ENCODE assay signal across 8 cellular contexts in genomic region chr12:89708793-89709156, GRCh38. TPM values are rescaled to one million over a fixed set of nuclear protein-coding genes. Genes with fewer than 3 reads are reported as not detected.
DNase-seq lines count a peak whose midpoint lies in the region; ATAC-seq and TF ChIP-seq lines count a peak whose summit lies in the region.

Gene ATP2B1, minus strand, starts transcription at chr12:89708838. Its CDS starts 52,952 bp downstream, at chr12:89655886.

- ATAC-seq in CD4-positive, alpha-beta T cell (ENCODE audit: poor library complexity) = peak; percentile 54
- ATAC-seq in GM19395 (IDR thresholded peaks at IDR 0.05; ENCODE audit: unreplicated experiment) (peak; percentile 59), HG03558 (IDR thresholded peaks at IDR 0.05; ENCODE audit: extremely low read depth, unreplicated experiment) (peak; percentile 49)

- CTCF ChIA-PET in CD4-positive, alpha-beta T cell (lab: Charles Lee) = interaction anchor here (1.2 to 2.6 kb wide), 8 partner anchors 53 to 394 kb away, joined by 3 to 8 read pairs (median 5); partner anchors contain the start of gene GALNT4

- intact Hi-C loops in CD4-positive, alpha-beta T cell (cut with DNase I, micrococcal nuclease) = loop anchor here (1.0 to 10.0 kb wide), 6 partner anchors 46 to 396 kb away; partner anchors contain the start of gene POC1B (in 2 of the 2)

- DNase-seq in CD4-positive, alpha-beta T cell = peak; percentile 68 to 87 (median 77)
- peak; percentile 83 to 87 for DNase-seq in NOMO-1 (lab: John Stamatoyannopoulos, UW; ENCODE audit: unreplicated experiment in 2 of 2)
- peak; percentile 33 for DNase-seq in activated CD8-positive, alpha-beta memory T cell treated with anti-CD3 and anti-CD28 coated beads, Interleukin-2, amount 50 U/mL, for 1 hour (ENCODE audit: extremely low read depth)
- peak; percentile 95 for DNase-seq in endodermal cell
- peak; percentile 70 to 86 for DNase-seq in mesothelial cell of epicardium (ENCODE audit: low spot score in 2 of 2, unreplicated experiment in 2 of 2)
- peak; percentile 66 to 69 for DNase-seq in stimulated activated CD8-positive, alpha-beta memory T cell treated with anti-CD3 and anti-CD28 coated beads, Interleukin-2, amount 100 ng/mL, for 1 hour (ENCODE audit: low read depth in 2 of 2)

- H3K36me3 Mint-ChIP-seq in CD4-positive, alpha-beta T cell (ENCODE audit: low read depth) = peaks cover 23% of the 10 kb centered on the region
- H3K36me3 Mint-ChIP-seq in endodermal cell (ENCODE audit: low read depth) (no peaks in the 10 kb centered on the region), mesothelial cell of epicardium (peaks cover 6% of the 10 kb centered on the region)

- no peaks in the 10 kb centered on the region for H3K9me3 Mint-ChIP-seq in CD4-positive, alpha-beta T cell
- H3K9me3 Mint-ChIP-seq in endodermal cell (peaks cover 4% of the 10 kb centered on the region), mesothelial cell of epicardium (peaks cover 5% of the 10 kb centered on the region)

- TF ChIP-seq CTCF in CD4-positive, alpha-beta T cell (IDR thresholded peaks at IDR 0.05) = no peak
- no peak for TF ChIP-seq CTCF in endodermal cell (conservative IDR thresholded peaks at IDR 0.05)
- TF ChIP-seq CTCF in mesothelial cell of epicardium (IDR thresholded peaks at IDR 0.05; ENCODE audit: unreplicated experiment) = peak; percentile 6

- no peaks in the 10 kb centered on the region for H3K27me3 ChIP-seq in CD4-positive, alpha-beta T cell (ENCODE audit: control insufficient read depth, insufficient read depth, low read length)
- peaks cover 11% of the 10 kb centered on the region for H3K27me3 ChIP-seq in endodermal cell (ENCODE audit: control insufficient read depth, insufficient read depth, low read length, poor library complexity, severe bottlenecking)

- POLR2A ChIA-PET in CD4-positive, alpha-beta T cell (lab: Charles Lee) = interaction anchor here (0.6 to 3.5 kb wide), 51 partner anchors 8 to 1567 kb away, joined by 3 to 82 read pairs (median 5); partner anchors contain the start of genes CEP290, DUSP6, GALNT4 and POC1B

- peak within 1 kb of the TSS; percentile 97 for H3K27ac Mint-ChIP-seq in CD4-positive, alpha-beta T cell
- H3K27ac Mint-ChIP-seq in endodermal cell (peak within 1 kb of the TSS; percentile 90), mesothelial cell of epicardium (peak within 1 kb of the TSS; percentile 98)

- peak within 1 kb of the TSS; percentile 92 for H3K4me3 ChIP-seq in endodermal cell (ENCODE audit: low read length)

- H3K4me1 Mint-ChIP-seq in CD4-positive, alpha-beta T cell (ENCODE audit: low read depth) = peaks cover 49% of the 10 kb centered on the region
- H3K4me1 Mint-ChIP-seq in endodermal cell (peaks cover 17% of the 10 kb centered on the region), mesothelial cell of epicardium (peaks cover 42% of the 10 kb centered on the region)

- no peaks in the 10 kb centered on the region for H3K4me1 ChIP-seq in endodermal cell (ENCODE audit: control insufficient read depth, insufficient read depth, low read length)

- peak within 1 kb of the TSS; percentile 99 for H3K4me3 Mint-ChIP-seq in CD4-positive, alpha-beta T cell
- H3K4me3 Mint-ChIP-seq in endodermal cell (peak within 1 kb of the TSS; percentile 81), mesothelial cell of epicardium (peak within 1 kb of the TSS; percentile 99)

- H3K27ac ChIP-seq in CD4-positive, alpha-beta T cell (ENCODE audit: low read depth, low read length) = peak within 1 kb of the TSS; percentile 88
- H3K27ac ChIP-seq in endodermal cell (ENCODE audit: low read depth, low read length) = peak within 1 kb of the TSS; percentile 96

- peak within 1 kb of the TSS; percentile 75 for H3K9ac ChIP-seq in endodermal cell (ENCODE audit: extremely low read depth, low read length, poor library complexity, severe bottlenecking)

- no peaks in the 10 kb centered on the region for H3K27me3 Mint-ChIP-seq in CD4-positive, alpha-beta T cell
- H3K27me3 Mint-ChIP-seq in endodermal cell (ENCODE audit: insufficient read depth) (peaks cover 43% of the 10 kb centered on the region), mesothelial cell of epicardium (ENCODE audit: low read depth) (no peaks in the 10 kb centered on the region)

- 0% methylated on average over 2 to 55 of the region's 55 CpGs for WGBS in endodermal cell (ENCODE audit: insufficient coverage in 1 of 2, insufficient read length in 1 of 2), 2 experiments

- no peaks in the 10 kb centered on the region for H3K36me3 ChIP-seq in endodermal cell (ENCODE audit: control insufficient read depth, insufficient read depth, low read length)

- H3K9me3 ChIP-seq in CD4-positive, alpha-beta T cell (ENCODE audit: control insufficient read depth, low read length) = no peaks in the 10 kb centered on the region
- peaks cover 4% of the 10 kb centered on the region for H3K9me3 ChIP-seq in endodermal cell (ENCODE audit: control insufficient read depth, low read length)

RNA-seq across cellular contexts. Expression of gene ATP2B1, which starts in this region (rescaled TPM):
- total RNA-seq in CD4-positive, alpha-beta T cell = 100 to 1,000 TPM in 1 of 2 experiments, 10 to 100 TPM in 1; 98.2 to 100 TPM
- 10 to 100 TPM; 66.7 to 81.9 TPM for total RNA-seq in endodermal cell
- 48.3 TPM for polyA plus RNA-seq in endodermal cell (2013, experiment 1 of 2)
- polyA plus RNA-seq in endodermal cell (2013, experiment 2 of 2) = 47.7 TPM
- total RNA-seq in mesothelial cell of epicardium = 124 to 140 TPM (median 131 TPM) in 3 replicates

Comparison
In these comparisons a context has a peak if more than half of its experiments do, and no peak if none do; other contexts are left out.
1. Peak in every context shown above with its lines: DNase-seq, ATAC-seq, H3K4me3 ChIP-seq and H3K27ac ChIP-seq.
2. DNase-seq: peak in every context shown above with its lines; median percentile 95 in endodermal cell; 85 in NOMO-1; 78 in mesothelial cell of epicardium; 77 in CD4-positive, alpha-beta T cell; 68 in stimulated activated CD8-positive, alpha-beta memory T cell treated with anti-CD3 and anti-CD28 coated beads, Interleukin-2, amount 100 ng/mL, for 1 hour; 33 in activated CD8-positive, alpha-beta memory T cell treated with anti-CD3 and anti-CD28 coated beads, Interleukin-2, amount 50 U/mL, for 1 hour.